Comparison of ENCODE assay signal across 8 cellular contexts in the genomic region with DNA sequence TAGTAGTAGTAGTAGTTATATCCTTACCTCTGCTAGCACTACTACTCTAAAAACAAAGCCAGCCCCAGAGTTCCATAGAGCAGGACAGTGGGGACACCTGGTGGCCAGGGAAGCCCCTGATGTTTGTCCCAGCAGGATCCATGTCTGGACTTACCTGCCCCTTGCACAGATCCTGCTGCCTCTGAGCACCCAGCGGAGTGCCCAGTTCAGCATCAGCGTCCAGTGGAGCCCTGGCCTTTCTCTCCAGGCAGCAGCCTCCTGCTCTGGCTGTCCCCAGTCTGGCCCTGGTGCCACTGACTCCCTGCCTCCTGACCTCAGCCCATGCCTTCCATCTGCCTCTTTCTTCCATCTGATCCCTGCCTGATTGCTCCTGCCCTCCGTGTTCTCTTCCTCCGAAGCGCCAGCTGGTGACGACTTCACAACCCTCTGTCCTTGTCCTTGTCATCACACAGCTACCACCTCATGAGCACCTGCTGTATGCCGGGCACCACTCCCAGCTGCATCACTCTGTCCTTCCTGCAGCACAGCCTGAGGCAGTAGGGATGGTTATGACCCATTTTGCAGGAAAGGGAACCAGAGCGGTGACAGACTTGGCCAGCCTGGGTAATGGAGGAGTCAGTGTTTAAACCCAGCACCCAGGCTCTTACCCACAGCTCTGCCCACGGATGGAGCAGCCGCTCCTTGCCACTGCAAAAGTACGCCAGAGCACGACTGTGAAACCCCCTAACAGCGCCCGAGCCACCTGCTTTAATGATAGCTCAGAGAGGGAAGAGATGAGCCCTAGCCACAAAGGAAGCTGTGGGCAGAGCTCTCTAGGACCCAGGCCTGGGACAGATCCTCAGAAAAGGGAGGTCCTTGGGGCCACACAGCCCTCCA. TPM values are rescaled to one million over a fixed set of nuclear protein-coding genes. Genes with fewer than 3 reads are reported as not detected.
A peak's percentile ranks its signal among the peaks of the same experiment; 100 is the strongest.
DNase-seq lines count a peak whose midpoint lies in the region; ATAC-seq and TF ChIP-seq lines count a peak whose summit lies in the region.

No MANE protein-coding gene starts in this region.

- peak; percentile 86 for TF ChIP-seq RAD21 in SK-N-SH (IDR thresholded peaks at IDR 0.05; ENCODE audit: low read length)

- H3K9me3 Mint-ChIP-seq in Caco-2 (ENCODE audit: unreplicated experiment) = no peaks in the 10 kb centered on the region
- no peaks in the 10 kb centered on the region for H3K9me3 Mint-ChIP-seq in activated naive CD8-positive, alpha-beta T cell treated with anti-CD3 and anti-CD28 coated beads, Interleukin-2, amount 10 ng/mL, durations not matched to agents 7 days and 5 days

- intact Hi-C loops in Caco-2 (cut with micrococcal nuclease; ENCODE audit: unreplicated experiment) = loop anchor here (1.0 to 2.0 kb wide), 2 partner anchors 122 to 193 kb away; no protein-coding TSS in a partner anchor

- ATAC-seq in activated naive CD8-positive, alpha-beta T cell treated with anti-CD3 and anti-CD28 coated beads, Interleukin-2, amount 10 ng/mL, durations not matched to agents 7 days and 5 days (ENCODE audit: low read depth) = peak; percentile 57
- ATAC-seq in GM21529 (IDR thresholded peaks at IDR 0.05; ENCODE audit: unreplicated experiment) = no peak
- ATAC-seq in HG03520 (IDR thresholded peaks at IDR 0.05; ENCODE audit: unreplicated experiment) = no peak

- H3K27ac ChIP-seq in SK-N-SH (ENCODE audit: low read depth in 2 of 2, low read length in 1 of 2) (no peak overlapping the region), right atrium auricular region (no peak overlapping the region)

- no peaks in the 10 kb centered on the region for H3K36me3 Mint-ChIP-seq in Caco-2 (ENCODE audit: insufficient read depth, unreplicated experiment)
- H3K36me3 Mint-ChIP-seq in activated naive CD8-positive, alpha-beta T cell treated with anti-CD3 and anti-CD28 coated beads, Interleukin-2, amount 10 ng/mL, durations not matched to agents 7 days and 5 days = no peaks in the 10 kb centered on the region

- no peaks in the 10 kb centered on the region for H3K36me3 ChIP-seq in Caco-2 (ENCODE audit: control insufficient read depth, insufficient read depth, low read length)
- H3K36me3 ChIP-seq in SK-N-SH (replicated peaks in 1 of 2; ENCODE audit: control insufficient read depth in 1 of 2, insufficient read depth in 2 of 2, low read length in 1 of 2) = peaks cover 0 to 3% of the 10 kb centered on the region in 2 experiments
- H3K36me3 ChIP-seq in right atrium auricular region = no peaks in the 10 kb centered on the region

- no peak overlapping the region for H3K4me3 ChIP-seq in Caco-2 (ENCODE audit: low read depth, low read length)
- peak overlapping the region in 1 of 2 experiments; percentile 23; a peak in 1 of 4 replicates for H3K4me3 ChIP-seq in SK-N-SH (ENCODE audit: low read depth in 2 of 2, low read length in 1 of 2)
- no peak overlapping the region for H3K4me3 ChIP-seq in right atrium auricular region

- no peak overlapping the region for H3K4me3 Mint-ChIP-seq in Caco-2 (ENCODE audit: unreplicated experiment)
- H3K4me3 Mint-ChIP-seq in activated naive CD8-positive, alpha-beta T cell treated with anti-CD3 and anti-CD28 coated beads, Interleukin-2, amount 10 ng/mL, durations not matched to agents 7 days and 5 days = no peak overlapping the region

- BruUV-seq in Caco-2 (replicated peaks; lab: Mats Ljungman, UMichigan) = no TSS peak

- TF ChIP-seq EP300 in SK-N-SH (IDR thresholded peaks at IDR 0.05; ENCODE audit: borderline replicate concordance in 1 of 2, low read depth in 1 of 2, low read length in 1 of 2) = no peak

- no peak overlapping the region for H3K9ac ChIP-seq in SK-N-SH

- H3K4me1 Mint-ChIP-seq in Caco-2 (ENCODE audit: low read depth, unreplicated experiment) = peaks cover 4% of the 10 kb centered on the region
- H3K4me1 Mint-ChIP-seq in activated naive CD8-positive, alpha-beta T cell treated with anti-CD3 and anti-CD28 coated beads, Interleukin-2, amount 10 ng/mL, durations not matched to agents 7 days and 5 days = peaks cover 8% of the 10 kb centered on the region

- CTCF ChIA-PET in Caco-2 (lab: Charles Lee) (interaction anchor here (0.6 to 1.7 kb wide), 11 partner anchors 9 to 206 kb away, joined by 3 to 6 read pairs (median 3); no protein-coding TSS in a partner anchor), SK-N-SH (lab: Yijun Ruan, JAX) (interaction anchor here (0.6 to 8.7 kb wide), 42 partner anchors 8 to 538 kb away, joined by 3 to 83 read pairs (median 4); a partner anchor contains a TSS)

- H3K4me2 ChIP-seq in SK-N-SH = no peak overlapping the region

- H4K20me1 ChIP-seq in SK-N-SH (ENCODE audit: insufficient read depth) = no peaks in the 10 kb centered on the region

- H3F3A ChIP-seq in SK-N-SH (replicated peaks; ENCODE audit: insufficient read depth) = peaks cover 4% of the 10 kb centered on the region

- H3K27ac Mint-ChIP-seq in Caco-2 (ENCODE audit: unreplicated experiment) = no peak overlapping the region
- no peak overlapping the region for H3K27ac Mint-ChIP-seq in activated naive CD8-positive, alpha-beta T cell treated with anti-CD3 and anti-CD28 coated beads, Interleukin-2, amount 10 ng/mL, durations not matched to agents 7 days and 5 days

- H3K27me3 Mint-ChIP-seq in Caco-2 (ENCODE audit: insufficient read depth, unreplicated experiment) = peaks cover 9% of the 10 kb centered on the region
- peaks cover 9% of the 10 kb centered on the region for H3K27me3 Mint-ChIP-seq in activated naive CD8-positive, alpha-beta T cell treated with anti-CD3 and anti-CD28 coated beads, Interleukin-2, amount 10 ng/mL, durations not matched to agents 7 days and 5 days

- 50% methylated on average over 14 of the region's 14 CpGs for WGBS in SK-N-SH (ENCODE audit: low lambda C conversion rate)

- no peak overlapping the region for H2AFZ ChIP-seq in SK-N-SH (ENCODE audit: low read depth)

- H3K9me3 ChIP-seq in Caco-2 = no peaks in the 10 kb centered on the region; the same call in 1 of the 2 replicates
- H3K9me3 ChIP-seq in SK-N-SH = no peaks in the 10 kb centered on the region
- H3K9me3 ChIP-seq in right atrium auricular region = no peaks in the 10 kb centered on the region

- H3K9me2 ChIP-seq in SK-N-SH = no peaks in the 10 kb centered on the region

- peak; percentile 75 to 85 for TF ChIP-seq CTCF in Caco-2 (IDR thresholded peaks at IDR 0.05; ENCODE audit: insufficient read depth in 1 of 2, low read depth in 1 of 2, low read length in 1 of 2, severe bottlenecking in 1 of 2, unreplicated experiment in 1 of 2)
- peak; percentile 62 for TF ChIP-seq CTCF in LNCAP (IDR thresholded peaks at IDR 0.05)
- peak; percentile 67 for TF ChIP-seq CTCF in SK-N-SH (IDR thresholded peaks at IDR 0.05)
- TF ChIP-seq CTCF in right atrium auricular region (IDR thresholded peaks at IDR 0.05) = peak; percentile 65 to 67

- H3K79me2 ChIP-seq in SK-N-SH (ENCODE audit: insufficient read depth) = no peaks in the 10 kb centered on the region

- POLR2A ChIA-PET in Caco-2 (lab: Charles Lee) (no interaction called here), SK-N-SH (lab: Yijun Ruan, JAX) (interaction anchor here (0.8 to 1.8 kb wide), 4 partner anchors 61 to 91 kb away, joined by 4 to 6 read pairs (median 6); a partner anchor contains a TSS)
- POLR2A ChIA-PET in activated naive CD8-positive, alpha-beta T cell treated with anti-CD3 and anti-CD28 coated beads, Interleukin-2, amount 10 ng/mL, durations not matched to agents 7 days and 5 days (lab: Charles Lee) = interaction anchor here (0.5 to 0.7 kb wide), 2 partner anchors 197 to 267 kb away, joined by 3 read pairs; no protein-coding TSS in a partner anchor

- H3K27me3 ChIP-seq in Caco-2 (replicated peaks; ENCODE audit: control insufficient read depth, insufficient read depth, low read length) (no peaks in the 10 kb centered on the region), SK-N-SH (ENCODE audit: insufficient read depth) (no peaks in the 10 kb centered on the region), right atrium auricular region (no peaks in the 10 kb centered on the region)

- DNase-seq in Caco-2 (peak; percentile 75 to 80), SK-N-SH (peak; percentile 86), right atrium auricular region (ENCODE audit: low spot score) (no peak)
- peak; percentile 65 for DNase-seq in activated naive CD8-positive, alpha-beta T cell treated with anti-CD3 and anti-CD28 coated beads, Interleukin-2, amount 10 ng/mL, durations not matched to agents 7 days and 5 days
- peak; percentile 58 for DNase-seq in stimulated activated CD4-positive, alpha-beta T cell treated with anti-CD3 and anti-CD28 coated beads, Interleukin-12 subunit alpha, Interleukin-12 subunit beta, amount 100 ng/mL, for 4 hours

- H3K4me1 ChIP-seq in Caco-2 = no peaks in the 10 kb centered on the region
- H3K4me1 ChIP-seq in SK-N-SH (ENCODE audit: control insufficient read depth in 1 of 2, insufficient read depth in 2 of 2, low read depth in 1 of 2, low read length in 1 of 2) = peaks cover 0 to 5% of the 10 kb centered on the region in 2 experiments; a peak in 1 of 4 replicates
- H3K4me1 ChIP-seq in right atrium auricular region = no peaks in the 10 kb centered on the region

TF ChIP-seq in SK-N-SH, 30 proteins besides CTCF, POLR2A, EP300 and RAD21:
- TF ChIP-seq SMC3 (IDR thresholded peaks at IDR 0.05; ENCODE audit: low read depth, low read length) (peak; percentile 72), TCF12 (IDR thresholded peaks at IDR 0.05) (no peak)

RNA-seq across cellular contexts. Expression of a gene that starts 11.5 kb away (rescaled TPM):
- total RNA-seq in Caco-2 (2022) (0.36 and 0.37 TPM in 2 replicates), right atrium auricular region (under 1 TPM; 0.63 to 0.94 TPM)
- 2.9 and 5.9 TPM in 2 replicates for polyA plus RNA-seq in SK-N-SH (2012; rRNA removed)
- polyA plus RNA-seq in SK-N-SH (2012; cell fraction: cytosol; rRNA removed) = 1.6 and 3.0 TPM in 2 replicates
- 9.9 and 14.3 TPM in 2 replicates for polyA plus RNA-seq in SK-N-SH (2012; cell fraction: nucleus; rRNA removed)
- total RNA-seq in activated naive CD8-positive, alpha-beta T cell treated with anti-CD3 and anti-CD28 coated beads, Interleukin-2, amount 10 ng/mL, durations not matched to agents 7 days and 5 days = 1 to 10 TPM; 1.6 to 2.3 TPM
